Comparison of ENCODE assay signal across 25 cellular contexts in the genomic region with DNA sequence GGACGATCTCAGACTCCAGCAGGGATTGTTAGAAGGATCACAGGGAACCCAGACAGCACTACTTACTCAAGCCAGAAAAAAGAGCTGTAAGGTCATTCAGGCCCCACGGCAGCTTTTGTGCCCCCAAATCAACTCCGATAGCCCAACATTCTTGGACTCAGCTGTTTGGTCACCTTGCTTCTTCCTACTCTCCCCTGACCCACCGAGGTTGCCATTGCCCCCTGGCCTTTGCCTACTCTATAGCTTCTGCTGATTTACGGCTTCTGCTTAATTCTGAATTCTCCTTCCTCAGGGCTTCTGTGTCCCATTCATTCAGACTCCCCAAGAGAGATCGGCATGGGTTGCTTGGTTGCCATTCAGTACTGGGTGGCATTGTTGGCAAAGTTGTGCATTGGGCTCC. TPM values are rescaled to one million over a fixed set of nuclear protein-coding genes. Genes with fewer than 3 reads are reported as not detected.
DNase-seq lines count a peak whose midpoint lies in the region; ATAC-seq, FAIRE-seq and TF ChIP-seq lines count a peak whose summit lies in the region.
"Had no signal": no experiment of that assay in that cellular context is flagged by ENCODE, and none has a peak within 500 bp of the region (broad histone marks: within the 10 kb centered on the region; RNA-seq: fewer than 3 reads in every experiment).

No MANE protein-coding gene starts in this region.

- no TSS peak for BruUV-seq in HepG2 (replicated peaks; lab: Mats Ljungman, UMichigan)

- no peak overlapping the region for H2BK120ac ChIP-seq in mesenchymal stem cell (ENCODE audit: low read depth, low read length)

- DNase-seq in HepG2 (ENCODE audit: low spot score) (no peak), right lobe of liver (no peak), mesenchymal stem cell (no peak), osteoblast (ENCODE audit: insufficient read length, low spot score, missing footprints) (peak; percentile 63), NCI-H1417 (lab: John Stamatoyannopoulos, UW) (no peak), GM03348 (ENCODE audit: low spot score) (no peak)
- DNase-seq: Calu3, DMS153, DND-41, Kasumi-1, NCI-H1105, NCI-H146, NCI-H1930, NCI-H2107, NCI-H446 treated with DMSO at 0.1 percent for 48 hours, NCI-H526 treated with DMSO at 0.1 percent for 48 hours, SHP77 had no signal

- H4K20me1 ChIP-seq in HepG2 (ENCODE audit: insufficient read depth, low read length) = no peaks in the 10 kb centered on the region
- H4K20me1 ChIP-seq in osteoblast (ENCODE audit: insufficient read depth, low read length) = no peaks in the 10 kb centered on the region

- H2BK12ac ChIP-seq in mesenchymal stem cell (ENCODE audit: low read length in 2 of 2) = no peak overlapping the region

- POLR2A ChIA-PET in HepG2 (lab: Yijun Ruan, JAX) = interaction anchor here (1.3 to 12.1 kb wide), 5 partner anchors 9 to 106 kb away, joined by 3 to 239 read pairs (median 6); a partner anchor contains a TSS

- FAIRE-seq in HepG2 (lab: Jason Lieb, UNC) = no peak

- no peak for TF ChIP-seq POLR2A in HepG2 (IDR thresholded peaks at IDR 0.05; ENCODE audit: insufficient read depth in 1 of 2, low read depth in 2 of 2, low read length in 2 of 2)
- no peak for TF ChIP-seq POLR2A in right lobe of liver (IDR thresholded peaks at IDR 0.05)

- H3K4me1 ChIP-seq in HepG2 (ENCODE audit: insufficient read depth, low read length) = peaks cover 57% of the 10 kb centered on the region
- peaks cover 0 to 3% (median 1%) of the 10 kb centered on the region in 4 donors for H3K4me1 ChIP-seq in right lobe of liver
- peaks cover 25% of the 10 kb centered on the region for H3K4me1 ChIP-seq in mesenchymal stem cell (ENCODE audit: control insufficient read depth, insufficient read depth, low read depth, low read length)
- H3K4me1 ChIP-seq in osteoblast (ENCODE audit: insufficient read depth, low read length) = peaks cover 7% of the 10 kb centered on the region

- no peak overlapping the region for H3K14ac ChIP-seq in mesenchymal stem cell (ENCODE audit: low read length in 2 of 2)

- H3K4ac ChIP-seq in mesenchymal stem cell (ENCODE audit: low read depth in 1 of 2, low read length in 2 of 2) = no peak overlapping the region

- H3K79me1 ChIP-seq in mesenchymal stem cell (replicated peaks; ENCODE audit: low read length, poor library complexity, severe bottlenecking) = no peaks in the 10 kb centered on the region

- intact Hi-C loops in HepG2 (cut with micrococcal nuclease; ENCODE audit: unreplicated experiment) (loop anchor here (10.0 kb wide), 1 partner anchor 1320 kb away; no protein-coding TSS in a partner anchor), right lobe of liver (cut with DNase I) (no loop called here)

- H3K27ac ChIP-seq in HepG2 (ENCODE audit: extremely low read length, insufficient read depth, low read length) (no peak overlapping the region), right lobe of liver (no peak overlapping the region), mesenchymal stem cell (ENCODE audit: low read length, poor library complexity, severe bottlenecking) (no peak overlapping the region), osteoblast (ENCODE audit: low read depth, low read length) (no peak overlapping the region)
- H3K27ac ChIP-seq: 22Rv1, HL-60, RWPE1, SK-N-MC had no signal

- WGBS in HepG2 (ENCODE audit: low lambda C conversion rate) = 68% methylated on average over 6 of the region's 6 CpGs
- WGBS in right lobe of liver (ENCODE audit: insufficient coverage, low coverage, low lambda C conversion rate, missing lambda C conversion rate) = 86% methylated on average over 6 of the region's 6 CpGs
- WGBS in mesenchymal stem cell = 86% methylated on average over 5 of the region's 6 CpGs

- no peak overlapping the region for H3K23ac ChIP-seq in mesenchymal stem cell (ENCODE audit: low read length in 2 of 2)

- H4K8ac ChIP-seq in mesenchymal stem cell (ENCODE audit: low read length) = no peak overlapping the region

- peak overlapping the region; percentile 4 for H4K91ac ChIP-seq in mesenchymal stem cell (ENCODE audit: low read length)

- H2BK5ac ChIP-seq in mesenchymal stem cell (ENCODE audit: low read depth, low read length, poor library complexity, severe bottlenecking) = no peak overlapping the region

- in situ Hi-C loops in HepG2 (cut with HindIII; ENCODE audit: extremely low pct_ligation_motif_present, low pct_unique_long_range_greater_than_20kb) = no loop called here

- no peak for ATAC-seq in HepG2
- no peak for ATAC-seq in right lobe of liver
- ATAC-seq in HG03097 (IDR thresholded peaks at IDR 0.05; ENCODE audit: low FRiP score, unreplicated experiment) = no peak
- ATAC-seq: HCT116, Panc1 had no signal

- CTCF ChIA-PET in HepG2 (lab: Yijun Ruan, JAX; ENCODE audit: low intra/inter-chr PET ratio, low total read pairs) = no interaction called here

- H2BK15ac ChIP-seq in mesenchymal stem cell (ENCODE audit: low read depth, poor library complexity, severe bottlenecking) = no peak overlapping the region

- peak overlapping the region; percentile 15 for H2AK5ac ChIP-seq in mesenchymal stem cell (ENCODE audit: low read length, severe bottlenecking)

- no peak for TF ChIP-seq CTCF in HepG2 (CRISPR knock-in tag; IDR thresholded peaks at IDR 0.05)
- TF ChIP-seq CTCF in right lobe of liver (IDR thresholded peaks at IDR 0.05) = no peak
- no peak for TF ChIP-seq CTCF in osteoblast (IDR thresholded peaks at IDR 0.05; ENCODE audit: extremely low read depth, low read depth, low read length)

- H3K27me3 ChIP-seq in HepG2 (ENCODE audit: control insufficient read depth in 1 of 2, insufficient read depth in 2 of 2, low read length in 2 of 2) = peaks cover 2 to 16% of the 10 kb centered on the region in 2 experiments; a peak in 4 of 5 replicates
- H3K27me3 ChIP-seq in right lobe of liver = no peaks in the 10 kb centered on the region
- no peaks in the 10 kb centered on the region for H3K27me3 ChIP-seq in mesenchymal stem cell (ENCODE audit: control insufficient read depth in 1 of 2, insufficient read depth in 1 of 2, low read length in 2 of 2)
- H3K27me3 ChIP-seq in osteoblast (ENCODE audit: insufficient read depth, low read length) = no peaks in the 10 kb centered on the region

- H3K9ac ChIP-seq in HepG2 (ENCODE audit: insufficient read depth, low read depth, low read length) = no peak overlapping the region
- no peak overlapping the region for H3K9ac ChIP-seq in mesenchymal stem cell (ENCODE audit: low read length)

- H3K36me3 ChIP-seq in HepG2 (replicated peaks in 1 of 2; ENCODE audit: control insufficient read depth in 1 of 2, insufficient read depth in 2 of 2, low read length in 2 of 2) = no peaks in the 10 kb centered on the region
- no peaks in the 10 kb centered on the region for H3K36me3 ChIP-seq in right lobe of liver
- no peaks in the 10 kb centered on the region for H3K36me3 ChIP-seq in mesenchymal stem cell (ENCODE audit: control insufficient read depth in 1 of 2, insufficient read depth in 2 of 2, low read depth in 1 of 2, low read length in 2 of 2)
- H3K36me3 ChIP-seq in osteoblast (ENCODE audit: insufficient read depth, low read length) = no peaks in the 10 kb centered on the region

- TF ChIP-seq EP300 in HepG2 (IDR thresholded peaks at IDR 0.05; ENCODE audit: low read depth in 2 of 2, low read length in 2 of 2) (no peak), HepG2 (CRISPR knock-in tag; IDR thresholded peaks at IDR 0.05; ENCODE audit: borderline replicate concordance) (no peak)

- H2AFZ ChIP-seq in HepG2 (ENCODE audit: low read length) (no peak overlapping the region), mesenchymal stem cell (ENCODE audit: low read depth, low read length) (no peak overlapping the region), osteoblast (ENCODE audit: low read length) (no peak overlapping the region)

- peak overlapping the region in 1 of 2 experiments; percentile 16 for H3K18ac ChIP-seq in mesenchymal stem cell (ENCODE audit: low read depth in 1 of 2, low read length in 2 of 2)

- H3K4me2 ChIP-seq in HepG2 (ENCODE audit: low read depth, low read length) (no peak overlapping the region), mesenchymal stem cell (ENCODE audit: low read length, poor library complexity, severe bottlenecking) (no peak overlapping the region), osteoblast (ENCODE audit: insufficient read depth, low read length) (no peak overlapping the region)

- no peaks in the 10 kb centered on the region for H3K79me2 ChIP-seq in HepG2 (ENCODE audit: insufficient read depth, low read length)
- H3K79me2 ChIP-seq in osteoblast (ENCODE audit: insufficient read depth, low read length) = no peaks in the 10 kb centered on the region

- TF ChIP-seq RAD21 in HepG2 (CRISPR knock-in tag; IDR thresholded peaks at IDR 0.05) = no peak

- H3K4me3 ChIP-seq in HepG2 (replicated peaks in 1 of 3; ENCODE audit: insufficient read depth in 1 of 3, low read depth in 2 of 3, low read length in 3 of 3) (no peak overlapping the region), right lobe of liver (no peak overlapping the region), mesenchymal stem cell (ENCODE audit: insufficient read depth in 1 of 2, low read depth in 1 of 2, low read length in 2 of 2) (no peak overlapping the region), osteoblast (ENCODE audit: insufficient read depth, low read length) (no peak overlapping the region)
- H3K4me3 ChIP-seq: SK-N-MC had no signal

- H3K9me3 ChIP-seq in HepG2 (ENCODE audit: low read length) (no peaks in the 10 kb centered on the region), right lobe of liver (no peaks in the 10 kb centered on the region), mesenchymal stem cell (ENCODE audit: control insufficient read depth, low read length) (no peaks in the 10 kb centered on the region), osteoblast (ENCODE audit: low read depth, low read length) (no peaks in the 10 kb centered on the region)

RNA-seq across cellular contexts. Expression of a gene that starts 8.6 kb away (rescaled TPM):
- total RNA-seq in HepG2 (2016; rRNA removed; fragmentation: Illumina TruSeq; extraction: Trizol) (11.7 and 12.6 TPM in 2 replicates), right lobe of liver (10 to 100 TPM; 12.2 to 23.5 (median 17.7) TPM), osteoblast (58.6 and 59.4 TPM in 2 replicates)
- 1.3 and 1.4 TPM in 2 replicates for total RNA-seq in HepG2 (2016; cell fraction: cytosol; rRNA removed; fragmentation: Illumina TruSeq; extraction: Trizol; ENCODE audit: low read depth)
- total RNA-seq in HepG2 (2016; cell fraction: insoluble cytoplasmic fraction; rRNA removed; fragmentation: Illumina TruSeq; extraction: Trizol) = 9.9 and 12.5 TPM in 2 replicates
- 6.5 and 6.9 TPM in 2 replicates for total RNA-seq in HepG2 (2016; cell fraction: membrane; rRNA removed; fragmentation: Illumina TruSeq; extraction: Trizol)
- total RNA-seq in HepG2 (2016; cell fraction: nucleus; rRNA removed; fragmentation: Illumina TruSeq; extraction: Trizol) = 12.3 and 13.3 TPM in 2 replicates
- polyA plus RNA-seq in HepG2 (2011; rRNA removed) = 5.9 and 7.6 TPM in 2 replicates
- polyA plus RNA-seq in HepG2 (2011; cell fraction: cytosol; rRNA removed) = 5.4 and 6.5 TPM in 2 replicates
- polyA plus RNA-seq in HepG2 (2011; cell fraction: nucleus; rRNA removed) = 13.1 and 13.2 TPM in 2 replicates
- polyA plus RNA-seq in HepG2 (2012) = 4.2 and 5.8 TPM in 2 replicates
- 0.55 and 0.58 TPM in 2 replicates for polyA plus RNA-seq in HepG2 (2016; cell fraction: cytosol; fragmentation: Illumina TruSeq; extraction: Trizol; ENCODE audit: low read depth)
- polyA plus RNA-seq in HepG2 (2016; cell fraction: insoluble cytoplasmic fraction; fragmentation: Illumina TruSeq; extraction: Trizol; ENCODE audit: low read depth) = 4.7 and 5.5 TPM in 2 replicates
- polyA plus RNA-seq in HepG2 (2016; cell fraction: membrane; fragmentation: Illumina TruSeq; extraction: Trizol; ENCODE audit: low read depth) = 1.4 and 1.5 TPM in 2 replicates
- polyA plus RNA-seq in HepG2 (2016; cell fraction: nucleus; fragmentation: Illumina TruSeq; extraction: Trizol; ENCODE audit: insufficient read depth, low read depth) = 10.7 and 12.0 TPM in 2 replicates
- 13.8 and 32.7 TPM in 2 replicates for polyA minus RNA-seq in HepG2 (2011; rRNA and poly(A)+ RNA removed; ENCODE audit: low replicate concordance)
- 17.7 TPM in 2 replicates for polyA minus RNA-seq in HepG2 (2011; cell fraction: cytosol; rRNA and poly(A)+ RNA removed)
- 13.6 and 16.7 TPM in 2 replicates for polyA minus RNA-seq in HepG2 (2011; cell fraction: nucleus; rRNA and poly(A)+ RNA removed)
- 33.8 TPM for polyA plus RNA-seq in mesenchymal stem cell (2013, experiment 1 of 2)
- 33.2 TPM for polyA plus RNA-seq in mesenchymal stem cell (2013, experiment 2 of 2)
- total RNA-seq: OCI-LY7 had no signal

RNA-seq across cellular contexts. Expression of a gene that starts 37.7 kb away (rescaled TPM):
- total RNA-seq in HepG2 (2016; rRNA removed; fragmentation: Illumina TruSeq; extraction: Trizol) (45.7 and 50.6 TPM in 2 replicates), right lobe of liver (10 to 100 TPM in 3 of 6 experiments, 1 to 10 TPM in 3; 7.9 to 11.3 (median 9.9) TPM), osteoblast (17.4 and 20.3 TPM in 2 replicates)
- 8.3 and 9.3 TPM in 2 replicates for total RNA-seq in HepG2 (2016; cell fraction: cytosol; rRNA removed; fragmentation: Illumina TruSeq; extraction: Trizol; ENCODE audit: low read depth)
- total RNA-seq in HepG2 (2016; cell fraction: insoluble cytoplasmic fraction; rRNA removed; fragmentation: Illumina TruSeq; extraction: Trizol) = 42.0 and 58.8 TPM in 2 replicates
- 17.4 and 19.5 TPM in 2 replicates for total RNA-seq in HepG2 (2016; cell fraction: membrane; rRNA removed; fragmentation: Illumina TruSeq; extraction: Trizol)
- total RNA-seq in HepG2 (2016; cell fraction: nucleus; rRNA removed; fragmentation: Illumina TruSeq; extraction: Trizol) = 25.7 and 30.2 TPM in 2 replicates
- 16.3 and 20.1 TPM in 2 replicates for polyA plus RNA-seq in HepG2 (2011; rRNA removed)
- 22.4 and 24.8 TPM in 2 replicates for polyA plus RNA-seq in HepG2 (2011; cell fraction: cytosol; rRNA removed)
- 21.8 and 23.8 TPM in 2 replicates for polyA plus RNA-seq in HepG2 (2011; cell fraction: nucleus; rRNA removed)
- 20.0 and 27.9 TPM in 2 replicates for polyA plus RNA-seq in HepG2 (2012)
- 8.7 and 10.9 TPM in 2 replicates for polyA plus RNA-seq in HepG2 (2016; cell fraction: cytosol; fragmentation: Illumina TruSeq; extraction: Trizol; ENCODE audit: low read depth)
- polyA plus RNA-seq in HepG2 (2016; cell fraction: insoluble cytoplasmic fraction; fragmentation: Illumina TruSeq; extraction: Trizol; ENCODE audit: low read depth) = 48.9 and 53.9 TPM in 2 replicates
- 14.7 and 15.1 TPM in 2 replicates for polyA plus RNA-seq in HepG2 (2016; cell fraction: membrane; fragmentation: Illumina TruSeq; extraction: Trizol; ENCODE audit: low read depth)
- polyA plus RNA-seq in HepG2 (2016; cell fraction: nucleus; fragmentation: Illumina TruSeq; extraction: Trizol; ENCODE audit: insufficient read depth, low read depth) = 39.3 and 45.1 TPM in 2 replicates
- polyA minus RNA-seq in HepG2 (2011; rRNA and poly(A)+ RNA removed; ENCODE audit: low replicate concordance) = 14.1 and 24.6 TPM in 2 replicates
- polyA minus RNA-seq in HepG2 (2011; cell fraction: cytosol; rRNA and poly(A)+ RNA removed) = 13.8 and 14.6 TPM in 2 replicates
- 52.5 and 60.9 TPM in 2 replicates for polyA minus RNA-seq in HepG2 (2011; cell fraction: nucleus; rRNA and poly(A)+ RNA removed)
- polyA plus RNA-seq in mesenchymal stem cell (2013, experiment 1 of 2) = 8.4 TPM
- 8.5 TPM for polyA plus RNA-seq in mesenchymal stem cell (2013, experiment 2 of 2)
